In the genomic region with DNA sequence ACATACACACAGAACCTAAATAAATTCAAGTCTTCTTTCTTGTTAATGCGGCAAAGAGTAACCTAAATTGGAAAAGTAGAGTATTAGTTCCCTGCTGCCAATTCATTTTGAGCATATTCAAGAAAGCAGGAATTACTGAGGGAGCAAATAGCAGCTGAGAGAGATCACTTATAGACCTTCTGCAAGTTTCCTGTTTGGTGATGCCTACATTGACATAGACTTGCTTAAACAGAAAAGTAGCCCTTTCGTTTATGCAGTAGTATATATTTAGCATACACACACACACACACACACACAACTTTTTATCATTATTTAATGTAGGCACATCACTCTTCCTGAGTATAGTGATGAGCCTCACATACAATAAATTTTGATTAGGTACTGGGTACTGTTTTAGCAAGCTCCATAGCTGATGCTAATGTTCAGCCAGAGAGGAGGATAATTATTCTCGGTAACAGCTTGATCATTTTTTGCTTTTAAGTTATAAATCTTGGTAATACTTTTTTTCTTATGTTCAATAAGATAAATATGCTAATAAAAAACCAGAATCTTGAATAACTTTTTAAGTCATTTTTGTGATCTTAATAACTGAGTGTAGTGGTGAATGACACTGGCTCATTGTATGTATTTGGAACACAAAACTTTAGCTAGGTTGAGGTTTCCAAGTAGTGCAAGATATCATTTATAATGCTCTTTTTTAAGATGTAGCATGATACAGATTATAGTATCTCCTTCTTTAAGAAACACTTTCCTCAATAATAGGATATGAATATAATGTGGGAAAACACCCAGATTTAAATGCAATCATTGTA, we compare ENCODE assay signal across 1 cellular context.
TF ChIP-seq lines count a peak whose summit lies in the region.

No MANE protein-coding gene starts in this region.

TF ChIP-seq in HCT116, 20 proteins besides CTCF, POLR2A, EP300 and RAD21 (continued from another document):
- TF ChIP-seq YY1 (IDR thresholded peaks at IDR 0.05; ENCODE audit: extremely low read depth, insufficient replicate concordance, low read depth, low read length), result no peak
- TF ChIP-seq, protein P1, sequence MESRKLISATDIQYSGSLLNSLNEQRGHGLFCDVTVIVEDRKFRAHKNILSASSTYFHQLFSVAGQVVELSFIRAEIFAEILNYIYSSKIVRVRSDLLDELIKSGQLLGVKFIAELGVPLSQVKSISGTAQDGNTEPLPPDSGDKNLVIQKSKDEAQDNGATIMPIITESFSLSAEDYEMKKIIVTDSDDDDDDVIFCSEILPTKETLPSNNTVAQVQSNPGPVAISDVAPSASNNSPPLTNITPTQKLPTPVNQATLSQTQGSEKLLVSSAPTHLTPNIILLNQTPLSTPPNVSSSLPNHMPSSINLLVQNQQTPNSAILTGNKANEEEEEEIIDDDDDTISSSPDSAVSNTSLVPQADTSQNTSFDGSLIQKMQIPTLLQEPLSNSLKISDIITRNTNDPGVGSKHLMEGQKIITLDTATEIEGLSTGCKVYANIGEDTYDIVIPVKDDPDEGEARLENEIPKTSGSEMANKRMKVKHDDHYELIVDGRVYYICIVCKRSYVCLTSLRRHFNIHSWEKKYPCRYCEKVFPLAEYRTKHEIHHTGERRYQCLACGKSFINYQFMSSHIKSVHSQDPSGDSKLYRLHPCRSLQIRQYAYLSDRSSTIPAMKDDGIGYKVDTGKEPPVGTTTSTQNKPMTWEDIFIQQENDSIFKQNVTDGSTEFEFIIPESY (IDR thresholded peaks at IDR 0.05; ENCODE audit: extremely low read depth, insufficient replicate concordance, low read length), result no peak
- no peak for TF ChIP-seq CBX3 (IDR thresholded peaks at IDR 0.05; ENCODE audit: low read depth)
- TF ChIP-seq TCF7L2 (IDR thresholded peaks at IDR 0.05; ENCODE audit: borderline replicate concordance, extremely low read depth, insufficient read depth, insufficient read length), result no peak
- TF ChIP-seq ZFX (IDR thresholded peaks at IDR 0.05), result no peak
- TF ChIP-seq ELF1 (IDR thresholded peaks at IDR 0.05; ENCODE audit: borderline replicate concordance, low read depth), result no peak
